Comparison of ENCODE assay signal across 1 cellular context in genomic region chr3:98343647-98344507, GRCh38.
TF ChIP-seq lines count a peak whose summit lies in the region.

No MANE protein-coding gene starts in this region.

TF ChIP-seq in liver, 16 proteins besides CTCF, POLR2A, EP300 and RAD21 (continued from another document):
- TF ChIP-seq, protein P1, sequence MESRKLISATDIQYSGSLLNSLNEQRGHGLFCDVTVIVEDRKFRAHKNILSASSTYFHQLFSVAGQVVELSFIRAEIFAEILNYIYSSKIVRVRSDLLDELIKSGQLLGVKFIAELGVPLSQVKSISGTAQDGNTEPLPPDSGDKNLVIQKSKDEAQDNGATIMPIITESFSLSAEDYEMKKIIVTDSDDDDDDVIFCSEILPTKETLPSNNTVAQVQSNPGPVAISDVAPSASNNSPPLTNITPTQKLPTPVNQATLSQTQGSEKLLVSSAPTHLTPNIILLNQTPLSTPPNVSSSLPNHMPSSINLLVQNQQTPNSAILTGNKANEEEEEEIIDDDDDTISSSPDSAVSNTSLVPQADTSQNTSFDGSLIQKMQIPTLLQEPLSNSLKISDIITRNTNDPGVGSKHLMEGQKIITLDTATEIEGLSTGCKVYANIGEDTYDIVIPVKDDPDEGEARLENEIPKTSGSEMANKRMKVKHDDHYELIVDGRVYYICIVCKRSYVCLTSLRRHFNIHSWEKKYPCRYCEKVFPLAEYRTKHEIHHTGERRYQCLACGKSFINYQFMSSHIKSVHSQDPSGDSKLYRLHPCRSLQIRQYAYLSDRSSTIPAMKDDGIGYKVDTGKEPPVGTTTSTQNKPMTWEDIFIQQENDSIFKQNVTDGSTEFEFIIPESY (IDR thresholded peaks at IDR 0.05) = no peak
- TF ChIP-seq NR2F2 (IDR thresholded peaks at IDR 0.05) (no peak), SP1 (IDR thresholded peaks at IDR 0.05) (no peak), HNF4A (conservative IDR thresholded peaks at IDR 0.05) (no peak)
